In the genomic region with DNA sequence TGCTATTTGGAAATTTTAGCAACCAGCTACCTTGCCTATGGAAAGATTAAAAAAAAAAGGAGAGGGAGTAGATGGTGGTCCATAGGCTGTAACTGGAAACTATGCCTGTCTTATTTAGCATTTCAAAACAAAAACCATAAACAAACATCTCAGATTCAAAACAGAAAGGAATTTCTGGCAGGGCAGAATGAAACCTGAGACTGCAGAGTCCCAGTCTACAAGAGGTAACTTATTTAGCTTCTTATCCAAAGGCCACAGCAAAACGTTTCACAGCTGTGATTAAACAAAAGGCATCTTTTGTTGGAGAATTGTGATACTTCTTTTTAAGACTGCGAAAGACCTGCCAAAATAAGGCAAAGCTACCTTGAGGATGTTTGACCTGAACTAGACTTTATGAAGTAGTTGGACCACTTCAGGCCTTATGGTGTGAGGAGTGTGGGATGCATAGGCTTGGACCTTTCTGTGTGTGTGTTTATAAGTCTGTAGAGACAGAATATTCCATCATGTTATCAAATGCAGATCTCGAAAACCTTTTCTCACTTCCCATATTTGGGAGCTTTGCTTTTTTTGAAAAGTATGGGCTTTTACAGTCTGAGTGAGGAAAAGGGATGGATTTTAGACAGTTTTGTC, we compare ENCODE assay signal across 16 cellular contexts. TPM values are rescaled to one million over a fixed set of nuclear protein-coding genes. Genes with fewer than 3 reads are reported as not detected.
DNase-seq lines count a peak whose midpoint lies in the region; ATAC-seq and TF ChIP-seq lines count a peak whose summit lies in the region.
"Had no signal": no experiment of that assay in that cellular context is flagged by ENCODE, and none has a peak within 500 bp of the region (broad histone marks: within the 10 kb centered on the region; RNA-seq: fewer than 3 reads in every experiment).

No MANE protein-coding gene starts in this region.

- H3K27ac ChIP-seq in GM23248 (peak overlapping the region; percentile 20), VCaP (peak overlapping the region; percentile 49; the same call in 1 of the 2 replicates), prostate gland (peak overlapping the region; percentile 20 to 52)
- H3K27ac ChIP-seq: C4-2B had no signal

- H3K4me3 ChIP-seq in GM23248 (no peak overlapping the region), prostate gland (no peak overlapping the region), BE2C (ENCODE audit: low read depth, low read length) (no peak overlapping the region)

- peaks cover 22% of the 10 kb centered on the region for H3K36me3 ChIP-seq in GM23248 (ENCODE audit: low read depth)
- H3K36me3 ChIP-seq in prostate gland: no peaks in the 10 kb centered on the region
- no peaks in the 10 kb centered on the region for H3K36me3 ChIP-seq in BE2C

- H3K4me1 ChIP-seq in GM23248 (ENCODE audit: insufficient read depth): peaks cover 96% of the 10 kb centered on the region
- no peaks in the 10 kb centered on the region for H3K4me1 ChIP-seq in prostate gland (replicated peaks)
- no peaks in the 10 kb centered on the region for H3K4me1 ChIP-seq in BE2C

- H3K4me2 ChIP-seq in GM23248 (ENCODE audit: unreplicated experiment): peak overlapping the region; percentile 54

- H3K9me2 ChIP-seq in GM23248 (ENCODE audit: insufficient read depth): no peaks in the 10 kb centered on the region

- no peak overlapping the region for H2AFZ ChIP-seq in GM23248

- no peaks in the 10 kb centered on the region for H3K9me3 ChIP-seq in GM23248 (ENCODE audit: low read depth)
- no peaks in the 10 kb centered on the region for H3K9me3 ChIP-seq in prostate gland
- H3K9me3 ChIP-seq in BE2C: no peaks in the 10 kb centered on the region

- WGBS in GM23248 (ENCODE audit: low coverage in 1 of 2, low lambda C conversion rate in 2 of 2, missing lambda C conversion rate in 2 of 2), 2 experiments: 75 to 77% methylated on average over 3 of the region's 3 CpGs
- WGBS in prostate gland: 28% methylated on average over 3 of the region's 3 CpGs

- H3F3A ChIP-seq in GM23248 (ENCODE audit: insufficient read depth): peaks cover 97% of the 10 kb centered on the region

- intact Hi-C loops in prostate gland (cut with DNase I): no loop called here

- ATAC-seq in HG03196 (IDR thresholded peaks at IDR 0.05; ENCODE audit: unreplicated experiment): no peak
- ATAC-seq in HG02571 (IDR thresholded peaks at IDR 0.05; ENCODE audit: unreplicated experiment): no peak

- TF ChIP-seq POLR2A in prostate gland (IDR thresholded peaks at IDR 0.05): no peak

- TF ChIP-seq CTCF in VCaP (conservative IDR thresholded peaks at IDR 0.05) (no peak), prostate gland (IDR thresholded peaks at IDR 0.05) (no peak), BE2C (IDR thresholded peaks at IDR 0.05; ENCODE audit: low read depth, low read length) (no peak)

- H4K20me1 ChIP-seq in GM23248 (ENCODE audit: insufficient read depth): 0 out of 2 replicates have a peak, but pooled peaks cover 5% of the 10 kb centered on the region

- in situ Hi-C loops in GM23248 (cut with MboI): no loop called here

- DNase-seq in GM23248 (no peak), fibroblast of peridontal ligament (ENCODE audit: extremely low read depth) (peak; percentile 56), prostate gland (ENCODE audit: low spot score) (no peak), BE2C (no peak), GOT3 (lab: John Stamatoyannopoulos, UW) (no peak)
- DNase-seq: activated B cell treated with CpG ODN at 0.5 μM for 24 hours; activated T-cell treated with anti-CD3 and anti-CD28 coated beads, Interleukin-2, amount 50 U/mL, for 24 hours; islet precursor cell; NCI-H1105 treated with DMSO at 0.1 percent for 48 hours; NCI-H526; SHP77; stimulated activated CD4-positive, alpha-beta T cell treated with anti-CD3 and anti-CD28 coated beads, Interleukin-15, amount 100 ng/mL, for 24 hours had no signal

- no peak overlapping the region for H3K9ac ChIP-seq in GM23248

- H3K27me3 ChIP-seq in GM23248 (replicated peaks; ENCODE audit: insufficient read depth): no peaks in the 10 kb centered on the region
- no peaks in the 10 kb centered on the region for H3K27me3 ChIP-seq in prostate gland (replicated peaks; ENCODE audit: insufficient read depth)
- H3K27me3 ChIP-seq in BE2C: peaks cover 39% of the 10 kb centered on the region

- H3K79me2 ChIP-seq in GM23248 (ENCODE audit: insufficient read depth): peaks cover 100% of the 10 kb centered on the region

RNA-seq across cellular contexts. Expression of a gene that starts 11.0 kb away (rescaled TPM):
- 485 and 499 TPM in 2 replicates for total RNA-seq in GM23248 (2014; rRNA removed; shearing (Covaris generic))
- polyA plus RNA-seq in GM23248 (2016; fragmentation: Nextera tagmentation; extraction: Ambion mirVana): 76.4 and 77.4 TPM in 2 replicates
- total RNA-seq in prostate gland: 100 to 1,000 TPM in 1 of 2 donors, 10 to 100 TPM in 1; 55.2 to 101 TPM
- polyA plus RNA-seq in BE2C (2012; ENCODE audit: insufficient read depth, insufficient read length, low read depth): not detected
